Comparison of ENCODE assay signal across 33 cellular contexts in the genomic region with DNA sequence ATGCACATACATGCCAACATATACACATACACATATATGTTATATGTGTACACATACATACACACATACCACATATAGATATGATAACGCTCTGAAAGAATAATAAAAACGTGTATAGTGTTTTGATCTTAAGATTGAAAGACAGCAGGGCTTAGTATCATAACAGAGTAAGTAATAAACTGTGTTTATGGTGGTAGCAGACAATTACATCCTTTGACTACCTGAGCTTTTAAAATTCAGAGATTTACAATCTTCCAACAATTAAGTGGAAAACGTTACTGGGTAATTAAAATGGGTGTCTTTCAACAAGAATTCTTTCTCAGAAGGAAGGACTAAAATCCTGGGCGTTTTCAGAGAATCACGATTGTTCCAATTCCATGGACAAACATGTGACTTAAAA.
A peak's percentile ranks its signal among the peaks of the same experiment; 100 is the strongest.
DNase-seq lines count a peak whose midpoint lies in the region; ATAC-seq and TF ChIP-seq lines count a peak whose summit lies in the region.
"Had no signal": no experiment of that assay in that cellular context is flagged by ENCODE, and none has a peak within 500 bp of the region (broad histone marks: within the 10 kb centered on the region; RNA-seq: fewer than 3 reads in every experiment).

No MANE protein-coding gene starts in this region.

- no peaks in the 10 kb centered on the region for H4K20me1 ChIP-seq in neural progenitor cell (ENCODE audit: low read depth)
- H4K20me1 ChIP-seq: BLaER1; BLaER1 treated with 17β-estradiol and CSF1 and Interleukin-3, amounts not matched to agents 10 nM and 100 nM had no signal

- H3K4me3 ChIP-seq in mucosa of descending colon (no peak overlapping the region), neural progenitor cell (no peak overlapping the region)
- H3K4me3 ChIP-seq: A549; BLaER1; BLaER1 treated with 17β-estradiol and CSF1 and Interleukin-3, amounts not matched to agents 10 nM and 100 nM had no signal

- no peaks in the 10 kb centered on the region for H3K9me3 Mint-ChIP-seq in neural progenitor cell
- H3K9me3 Mint-ChIP-seq: CD4-positive, alpha-beta memory T cell; CD4-positive, alpha-beta T cell; CD8-positive, alpha-beta T cell had no signal

- DNase-seq in left colon (no peak), mucosa of descending colon (no peak), neural progenitor cell (ENCODE audit: low spot score) (no peak), epidermal melanocyte (ENCODE audit: insufficient read length, low spot score) (no peak), retina (no peak), amygdala (lab: John Stamatoyannopoulos, UW) (no peak)
- DNase-seq: 8988T; ACHN; AML-193; BE2C; C1 segment of cervical spinal cord; Caco-2; Calu3; CD4-positive, alpha-beta memory T cell; CD4-positive, alpha-beta T cell; CD4-positive, CD25-positive, alpha-beta regulatory T cell; CD8-positive, alpha-beta memory T cell; CD8-positive, alpha-beta T cell; COR-L47; DMS 273 treated with DMSO at 0.1 percent for 48 hours; DMS153; DMS53; DMS79; DMS79 treated with DMSO at 0.1 percent for 48 hours; DND-41; EL had no signal

- no peaks in the 10 kb centered on the region for H3K27me3 ChIP-seq in neural progenitor cell
- H3K27me3 ChIP-seq: BE2C; BLaER1; BLaER1 treated with 17β-estradiol and CSF1 and Interleukin-3, amounts not matched to agents 10 nM and 100 nM had no signal

- no peaks in the 10 kb centered on the region for H3F3A ChIP-seq in neural progenitor cell (ENCODE audit: low read depth)

- no peaks in the 10 kb centered on the region for H3K79me2 ChIP-seq in neural progenitor cell (ENCODE audit: low read depth)

- intact Hi-C loops in left colon (cut with DNase I, micrococcal nuclease) = no loop called here
- intact Hi-C loops in mucosa of descending colon (cut with DNase I, micrococcal nuclease) = no loop called here

- H3K4me2 ChIP-seq in neural progenitor cell = no peak overlapping the region
- H3K4me2 ChIP-seq: A549; BLaER1; BLaER1 treated with 17β-estradiol and CSF1 and Interleukin-3, amounts not matched to agents 10 nM and 100 nM had no signal

- H3K9ac ChIP-seq in neural progenitor cell = no peak overlapping the region
- H3K9ac ChIP-seq: BLaER1; BLaER1 treated with 17β-estradiol and CSF1 and Interleukin-3, amounts not matched to agents 10 nM and 100 nM had no signal

- H3K27ac Mint-ChIP-seq in neural progenitor cell = no peak overlapping the region
- H3K27ac Mint-ChIP-seq: B cell; CD14-positive monocyte; CD4-positive, alpha-beta memory T cell; CD4-positive, alpha-beta T cell; CD4-positive, CD25-positive, alpha-beta regulatory T cell; CD8-positive, alpha-beta memory T cell; CD8-positive, alpha-beta T cell had no signal

- no peaks in the 10 kb centered on the region for H3K4me1 ChIP-seq in mucosa of descending colon (ENCODE audit: low read depth)
- H3K4me1 ChIP-seq in neural progenitor cell = peaks cover 6% of the 10 kb centered on the region
- H3K4me1 ChIP-seq: A549, BE2C, BLaER1, Caco-2 had no signal

- H3K36me3 ChIP-seq in mucosa of descending colon (ENCODE audit: low read depth) = no peaks in the 10 kb centered on the region
- H3K36me3 ChIP-seq in neural progenitor cell = no peaks in the 10 kb centered on the region
- H3K36me3 ChIP-seq: BE2C; BLaER1; BLaER1 treated with 17β-estradiol and CSF1 and Interleukin-3, amounts not matched to agents 10 nM and 100 nM had no signal

- no peaks in the 10 kb centered on the region for H3K36me3 Mint-ChIP-seq in neural progenitor cell
- H3K36me3 Mint-ChIP-seq: CD14-positive monocyte; CD4-positive, alpha-beta memory T cell; CD4-positive, CD25-positive, alpha-beta regulatory T cell; CD8-positive, alpha-beta memory T cell; CD8-positive, alpha-beta T cell had no signal

- H3K27ac ChIP-seq in neural progenitor cell = no peak overlapping the region
- H3K27ac ChIP-seq: 22Rv1; A549; BLaER1; BLaER1 treated with 17β-estradiol and CSF1 and Interleukin-3, amounts not matched to agents 10 nM and 100 nM; C4-2B had no signal

- no peaks in the 10 kb centered on the region for H3K27me3 Mint-ChIP-seq in neural progenitor cell (ENCODE audit: insufficient read depth, low read depth)
- H3K27me3 Mint-ChIP-seq: B cell; CD4-positive, CD25-positive, alpha-beta regulatory T cell had no signal

- H3K9me3 ChIP-seq in mucosa of descending colon (no peaks in the 10 kb centered on the region), neural progenitor cell (ENCODE audit: low read depth) (no peaks in the 10 kb centered on the region)
- H3K9me3 ChIP-seq: A549; BE2C; BLaER1; BLaER1 treated with 17β-estradiol and CSF1 and Interleukin-3, amounts not matched to agents 10 nM and 100 nM; Caco-2 had no signal

- TF ChIP-seq CTCF in mucosa of descending colon (IDR thresholded peaks at IDR 0.05) = no peak
- TF ChIP-seq CTCF in neural progenitor cell (IDR thresholded peaks at IDR 0.05) = no peak

- peaks cover 6% of the 10 kb centered on the region for H3K4me1 Mint-ChIP-seq in neural progenitor cell
- H3K4me1 Mint-ChIP-seq: CD14-positive monocyte; CD4-positive, alpha-beta memory T cell; CD4-positive, CD25-positive, alpha-beta regulatory T cell; CD8-positive, alpha-beta memory T cell had no signal

- peak; percentile 62 for ATAC-seq in left colon
- peak; percentile 54 for ATAC-seq in mucosa of descending colon
- ATAC-seq: A549; CD8-positive, alpha-beta T cell had no signal

- peak overlapping the region; percentile 15 for H2AFZ ChIP-seq in neural progenitor cell (replicated peaks)

- H3K4me3 Mint-ChIP-seq in neural progenitor cell = no peak overlapping the region
- H3K4me3 Mint-ChIP-seq: B cell; CD14-positive monocyte; CD4-positive, alpha-beta memory T cell; CD4-positive, alpha-beta T cell; CD4-positive, CD25-positive, alpha-beta regulatory T cell; CD8-positive, alpha-beta memory T cell; CD8-positive, alpha-beta T cell had no signal
